Comparison of ENCODE assay signal across 23 cellular contexts in the genomic region with DNA sequence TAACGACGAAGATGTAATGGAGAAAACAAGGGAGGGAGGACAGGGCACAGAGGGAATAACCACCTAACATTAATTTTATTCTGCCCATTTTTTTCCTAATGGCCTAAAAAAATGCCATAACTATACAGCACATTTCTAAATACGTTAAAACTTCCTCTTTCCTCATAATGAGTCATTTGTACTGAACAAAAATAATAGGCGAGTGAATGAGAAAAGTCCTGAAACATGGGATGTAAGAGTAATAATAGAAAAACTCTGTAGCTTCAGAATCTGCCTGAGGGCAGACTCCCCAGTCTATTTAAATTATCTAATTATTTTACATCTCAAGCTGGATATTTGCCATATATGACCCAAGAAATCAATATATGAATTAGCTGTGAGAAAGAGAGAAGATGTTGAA.
DNase-seq lines count a peak whose midpoint lies in the region; ATAC-seq, FAIRE-seq and TF ChIP-seq lines count a peak whose summit lies in the region.
"Had no signal": no experiment of that assay in that cellular context is flagged by ENCODE, and none has a peak within 500 bp of the region (broad histone marks: within the 10 kb centered on the region; RNA-seq: fewer than 3 reads in every experiment).

No MANE protein-coding gene starts in this region.

- H3K9ac ChIP-seq in IMR-90 (ENCODE audit: low read depth, low read length) (no peak overlapping the region), astrocyte (ENCODE audit: low read length) (no peak overlapping the region)

- H4K91ac ChIP-seq in IMR-90 (ENCODE audit: insufficient read depth, low read depth, low read length) = peak overlapping the region; percentile 97

- no peak for TF ChIP-seq POLR2A in IMR-90 (IDR thresholded peaks at IDR 0.05; ENCODE audit: low read depth, low read length)

- H3K14ac ChIP-seq in IMR-90 (replicated peaks; ENCODE audit: low read depth, low read length) = peak overlapping the region; percentile 76; the same call in 1 of the 2 replicates

- no peaks in the 10 kb centered on the region for H3K36me3 Mint-ChIP-seq in astrocyte (ENCODE audit: low read depth, unreplicated experiment)
- H3K36me3 Mint-ChIP-seq: activated naive CD4-positive, alpha-beta T cell treated with anti-CD3 and anti-CD28 coated beads, Interleukin-2, amount 50 U/mL, for 24 hours; CD14-positive monocyte; IgD-negative memory B cell; stimulated activated memory B cell treated with anti-CD40 and anti-IgM and Interleukin-4, amounts not matched to agents 10 μg/mL and 1 μg/mL and 100 μg/mL, for 72 hours had no signal

- H2AK9ac ChIP-seq in IMR-90 (replicated peaks; ENCODE audit: low read depth, low read length, poor library complexity) = no peak overlapping the region

- peaks cover 12% of the 10 kb centered on the region for H3K9me1 ChIP-seq in IMR-90 (ENCODE audit: insufficient read depth, low read length)

- H3K4me1 ChIP-seq in IMR-90 (ENCODE audit: control insufficient read depth, insufficient read depth, low read length) (peaks cover 15% of the 10 kb centered on the region), astrocyte (ENCODE audit: insufficient read depth, low read length) (peaks cover 32% of the 10 kb centered on the region)
- H3K4me1 ChIP-seq: heart left ventricle had no signal

- H2AFZ ChIP-seq in IMR-90 (replicated peaks; ENCODE audit: low read length, poor library complexity) (peak overlapping the region; percentile 73), astrocyte (ENCODE audit: low read depth, low read length) (no peak overlapping the region)

- peak overlapping the region; percentile 97 for H2BK120ac ChIP-seq in IMR-90 (ENCODE audit: low read depth, low read length)

- no peaks in the 10 kb centered on the region for H3K79me2 ChIP-seq in astrocyte (ENCODE audit: insufficient read depth, low read length)

- H2BK5ac ChIP-seq in IMR-90 (ENCODE audit: low read depth, low read length, poor library complexity, severe bottlenecking) = peak overlapping the region; percentile 99

- H3K36me3 ChIP-seq in IMR-90 (ENCODE audit: control insufficient read depth, insufficient read depth, low read length) (no peaks in the 10 kb centered on the region), astrocyte (ENCODE audit: insufficient read depth, low read length) (no peaks in the 10 kb centered on the region)
- H3K36me3 ChIP-seq: heart left ventricle, thoracic aorta had no signal

- peak overlapping the region; percentile 100; the same call in 1 of the 2 replicates for H2AK5ac ChIP-seq in IMR-90 (ENCODE audit: low read depth, low read length)

- TF ChIP-seq CTCF in AG04450 (IDR thresholded peaks at IDR 0.05; ENCODE audit: low read depth, low read length) (no peak), IMR-90 (conservative IDR thresholded peaks at IDR 0.05; ENCODE audit: low read depth, low read length) (no peak), astrocyte (IDR thresholded peaks at IDR 0.05; ENCODE audit: insufficient read depth, low read depth, low read length) (no peak), foreskin fibroblast (IDR thresholded peaks at IDR 0.05; ENCODE audit: low read depth, low read length) (no peak)

- peak overlapping the region; percentile 100; the same call in 2 of the 3 replicates for H2BK15ac ChIP-seq in IMR-90 (ENCODE audit: low read depth, low read length)

- H2BK20ac ChIP-seq in IMR-90 (ENCODE audit: low read depth, low read length) = peak overlapping the region; percentile 92

- H3K9me3 Mint-ChIP-seq in astrocyte (ENCODE audit: unreplicated experiment) = no peaks in the 10 kb centered on the region
- H3K9me3 Mint-ChIP-seq: activated naive CD4-positive, alpha-beta T cell treated with anti-CD3 and anti-CD28 coated beads, Interleukin-2, amount 50 U/mL, for 24 hours; stimulated activated memory B cell treated with anti-CD40 and anti-IgM and Interleukin-4, amounts not matched to agents 10 μg/mL and 1 μg/mL and 100 μg/mL, for 72 hours had no signal

- H4K8ac ChIP-seq in IMR-90 (ENCODE audit: low read depth in 2 of 2, low read length in 2 of 2) = peak overlapping the region; percentile 91 to 93

- peak overlapping the region; percentile 55; the same call in 1 of the 2 replicates for H3K23ac ChIP-seq in IMR-90 (ENCODE audit: low read depth, low read length)

- H3K27me3 ChIP-seq in AG04450 (ENCODE audit: control insufficient read depth, insufficient read depth, low read length) (no peaks in the 10 kb centered on the region), IMR-90 (ENCODE audit: control insufficient read depth, insufficient read depth, low read length) (no peaks in the 10 kb centered on the region), astrocyte (ENCODE audit: insufficient read depth, low read length) (no peaks in the 10 kb centered on the region)
- H3K27me3 ChIP-seq: heart left ventricle had no signal

- POLR2A ChIA-PET in AG04450 (lab: Yijun Ruan, JAX) (no interaction called here), IMR-90 (lab: Charles Lee; ENCODE audit: unreplicated experiment) (interaction anchor here (0.5 kb wide), 1 partner anchor 917 kb away, joined by 3 read pairs; no protein-coding TSS in a partner anchor)

- H3K9me3 ChIP-seq in AG04450 (ENCODE audit: control insufficient read depth, insufficient read depth, low read length) (no peaks in the 10 kb centered on the region), IMR-90 (ENCODE audit: control insufficient read depth, insufficient read depth, low read length) (no peaks in the 10 kb centered on the region), astrocyte (ENCODE audit: insufficient read depth, low read depth, low read length) (no peaks in the 10 kb centered on the region)
- H3K9me3 ChIP-seq: heart left ventricle, thoracic aorta had no signal

- intact Hi-C loops in IMR-90 (cut with micrococcal nuclease) = no loop called here

- H3K18ac ChIP-seq in IMR-90 (ENCODE audit: low read depth, low read length) = peak overlapping the region; percentile 98; the same call in 1 of the 2 replicates

- no peak for TF ChIP-seq RAD21 in IMR-90 (IDR thresholded peaks at IDR 0.05; ENCODE audit: low read length)

- H3K4me3 Mint-ChIP-seq in astrocyte (ENCODE audit: unreplicated experiment) = no peak overlapping the region
- H3K4me3 Mint-ChIP-seq: activated naive CD4-positive, alpha-beta T cell treated with anti-CD3 and anti-CD28 coated beads, Interleukin-2, amount 50 U/mL, for 24 hours; CD14-positive monocyte; IgD-negative memory B cell; stimulated activated memory B cell treated with anti-CD40 and anti-IgM and Interleukin-4, amounts not matched to agents 10 μg/mL and 1 μg/mL and 100 μg/mL, for 72 hours had no signal

- H4K20me1 ChIP-seq in IMR-90 (ENCODE audit: insufficient read depth, low read length) (no peaks in the 10 kb centered on the region), astrocyte (ENCODE audit: insufficient read depth, low read length) (no peaks in the 10 kb centered on the region)

- no peaks in the 10 kb centered on the region for H3K79me1 ChIP-seq in IMR-90 (ENCODE audit: low read depth in 1 of 2, low read length in 2 of 2)

- H3K4me1 Mint-ChIP-seq in astrocyte (ENCODE audit: low read depth, unreplicated experiment) = peaks cover 51% of the 10 kb centered on the region
- H3K4me1 Mint-ChIP-seq: activated naive CD4-positive, alpha-beta T cell treated with anti-CD3 and anti-CD28 coated beads, Interleukin-2, amount 50 U/mL, for 24 hours; CD14-positive monocyte; IgD-negative memory B cell; stimulated activated memory B cell treated with anti-CD40 and anti-IgM and Interleukin-4, amounts not matched to agents 10 μg/mL and 1 μg/mL and 100 μg/mL, for 72 hours had no signal

- in situ Hi-C loops in IMR-90 (cut with MboI; ENCODE audit: low sequenced_read_pairs) = no loop called here

- CTCF ChIA-PET in AG04450 (lab: Charles Lee) = no interaction called here
- CTCF ChIA-PET in IMR-90 (lab: Yijun Ruan, JAX) = no interaction called here

- H3K27me3 Mint-ChIP-seq in astrocyte (ENCODE audit: low read depth, unreplicated experiment) = no peaks in the 10 kb centered on the region
- H3K27me3 Mint-ChIP-seq: IgD-negative memory B cell; stimulated activated memory B cell treated with anti-CD40 and anti-IgM and Interleukin-4, amounts not matched to agents 10 μg/mL and 1 μg/mL and 100 μg/mL, for 72 hours had no signal

- no peak for FAIRE-seq in astrocyte (lab: Jason Lieb, UNC)

- peak overlapping the region; percentile 98; the same call in 1 of the 2 replicates for H4K5ac ChIP-seq in IMR-90 (ENCODE audit: low read depth, low read length)

- peak overlapping the region; percentile 30; the same call in 1 of the 2 replicates for H3K56ac ChIP-seq in IMR-90 (ENCODE audit: extremely low read depth, insufficient read depth, low read length)

- dilution Hi-C loops in IMR-90 (cut with HindIII; ENCODE audit: low sequenced_read_pairs, unreplicated experiment) = no loop called here

- H3K27ac Mint-ChIP-seq in astrocyte (ENCODE audit: unreplicated experiment) = no peak overlapping the region
- H3K27ac Mint-ChIP-seq: activated naive CD4-positive, alpha-beta T cell treated with anti-CD3 and anti-CD28 coated beads, Interleukin-2, amount 50 U/mL, for 24 hours; CD14-positive monocyte; IgD-negative memory B cell; stimulated activated memory B cell treated with anti-CD40 and anti-IgM and Interleukin-4, amounts not matched to agents 10 μg/mL and 1 μg/mL and 100 μg/mL, for 72 hours had no signal

- no peak overlapping the region for H3K4me3 ChIP-seq in AG04450 (ENCODE audit: low read depth, low read length)
- no peak overlapping the region for H3K4me3 ChIP-seq in IMR-90 (ENCODE audit: insufficient read depth, low read depth, low read length)
- H3K4me3 ChIP-seq in astrocyte (ENCODE audit: insufficient read depth, low read depth, low read length) = no peak overlapping the region
- H3K4me3 ChIP-seq in foreskin fibroblast (ENCODE audit: low read depth in 1 of 2, low read length in 2 of 2) = no peak overlapping the region
- H3K4me3 ChIP-seq: heart left ventricle, thoracic aorta had no signal

- ATAC-seq in IMR-90 (ENCODE audit: low read depth) = peak; percentile 19; the same call in 1 of the 2 replicates
- ATAC-seq: HCT116; heart left ventricle; right cardiac atrium; stimulated activated memory B cell treated with anti-CD40 and anti-IgM and Interleukin-4, amounts not matched to agents 10 μg/mL and 1 μg/mL and 100 μg/mL, for 72 hours had no signal

- no CpG with 5 or more reads among the region's 4 CpGs for WGBS in IMR-90 (ENCODE audit: extremely low coverage in 2 of 2, insufficient read length in 1 of 2), 2 experiments

- H3K27ac ChIP-seq in AG04450 (ENCODE audit: low read depth, low read length) (peak overlapping the region; percentile 58), IMR-90 (ENCODE audit: insufficient read depth, low read length) (no peak overlapping the region; the same call in 1 of the 2 replicates), astrocyte (ENCODE audit: low read depth, low read length) (peak overlapping the region; percentile 71)
- H3K27ac ChIP-seq: heart left ventricle, thoracic aorta had no signal

- DNase-seq in AG04450 (ENCODE audit: low read depth, low spot score) (no peak), IMR-90 (peak; percentile 77), astrocyte (ENCODE audit: low read depth) (peak; percentile 32), foreskin fibroblast (peak; percentile 55 to 78), retina (no peak), NCI-H1694 (lab: John Stamatoyannopoulos, UW) (no peak), nucleus accumbens (lab: John Stamatoyannopoulos, UW) (no peak)
- no peak for DNase-seq in activated CD4-positive, CD25-positive, alpha-beta regulatory T cell treated with anti-CD3 and anti-CD28 coated beads, Interleukin-2, amount 50 U/mL, for 72 hours
- DNase-seq: activated CD4-positive, CD25-positive, alpha-beta regulatory T cell; activated CD8-positive, alpha-beta memory T cell treated with anti-CD3 and anti-CD28 coated beads for 24 hours; activated T-cell treated with anti-CD3 and anti-CD28 coated beads, Interleukin-2, amount 50 U/mL, for 48 hours; dermis blood vessel endothelial cell; DMS53; heart left ventricle; NCI-H2029; right cardiac atrium; T-helper 9 cell had no signal

- no TSS peak for BruUV-seq in IMR-90 (replicated peaks; lab: Mats Ljungman, UMichigan)

- H3K4ac ChIP-seq in IMR-90 (ENCODE audit: low read depth, low read length) = peak overlapping the region; percentile 96

- H3K4me2 ChIP-seq in IMR-90 (ENCODE audit: low read depth, low read length) (no peak overlapping the region), astrocyte (ENCODE audit: low read length) (no peak overlapping the region)

Comparison
In these comparisons a context has a peak if more than half of its experiments do, and no peak if none do; other contexts are left out.
1. DNase-seq: peak in IMR-90 (single experiment), astrocyte (single experiment) and foreskin fibroblast (2 of 2); none in AG04450 (single experiment), activated CD4-positive, CD25-positive, alpha-beta regulatory T cell treated with anti-CD3 and anti-CD28 coated beads, Interleukin-2, amount 50 U/mL, for 72 hours (single experiment), retina (single experiment), NCI-H1694 (single experiment) and nucleus accumbens (0 of 56).